In the genomic region with DNA sequence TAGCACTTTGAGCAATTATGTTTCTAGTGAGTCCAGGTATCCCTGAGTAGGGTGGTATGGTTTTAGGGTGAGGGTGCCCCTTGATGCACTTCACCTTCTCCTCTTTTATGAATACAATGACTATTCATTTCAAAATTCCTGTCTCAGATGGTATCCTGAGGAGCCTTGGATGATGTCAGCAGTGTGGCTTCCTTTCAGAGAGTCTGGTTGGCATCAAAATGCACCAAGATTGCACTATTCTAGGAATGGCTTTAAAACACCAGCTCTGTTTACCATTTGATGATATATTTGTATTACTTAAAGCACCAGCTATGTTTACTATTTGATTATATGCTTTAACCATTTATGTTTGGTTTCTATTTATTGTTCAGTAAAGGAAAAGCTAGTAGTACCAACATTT, we compare ENCODE assay signal across 21 cellular contexts.
DNase-seq lines count a peak whose midpoint lies in the region; ATAC-seq, FAIRE-seq and TF ChIP-seq lines count a peak whose summit lies in the region.
"Had no signal": no experiment of that assay in that cellular context is flagged by ENCODE, and none has a peak within 500 bp of the region (broad histone marks: within the 10 kb centered on the region; RNA-seq: fewer than 3 reads in every experiment).

No MANE protein-coding gene starts in this region.

- peaks cover 2% of the 10 kb centered on the region for H3K4me1 ChIP-seq in adipocyte (ENCODE audit: control insufficient read depth, insufficient read depth, low read length)
- peaks cover 2% of the 10 kb centered on the region for H3K4me1 ChIP-seq in right cardiac atrium (ENCODE audit: control insufficient read depth, insufficient read depth, low read length)
- H3K4me1 ChIP-seq in PC-9 (replicated peaks; ENCODE audit: insufficient read depth), result peaks cover 33% of the 10 kb centered on the region

- H3K4me2 ChIP-seq in PC-9, result no peak overlapping the region
- H3K4me2 ChIP-seq: KMS-11 had no signal

- ATAC-seq in right cardiac atrium (no peak), left lobe of liver (no peak)

- peaks cover 28% of the 10 kb centered on the region for H3F3A ChIP-seq in PC-9 (ENCODE audit: insufficient read depth, low read depth)

- H4K20me1 ChIP-seq in PC-9 (ENCODE audit: insufficient read depth), result no peaks in the 10 kb centered on the region

- FAIRE-seq in H54 (lab: Jason Lieb, UNC), result peak; percentile 91
- FAIRE-seq: D721Med, G401.6, GM19239, H1 had no signal

- CTCF ChIA-PET in PC-9 (lab: Charles Lee), result no interaction called here

- POLR2A ChIA-PET in PC-9 (lab: Charles Lee; ENCODE audit: unreplicated experiment), result interaction anchor here (0.7 kb wide), 1 partner anchor 61 kb away, joined by 10 read pairs; no protein-coding TSS in a partner anchor

- TF ChIP-seq CTCF in AG10803 (conservative IDR thresholded peaks at IDR 0.05; ENCODE audit: low read length) (no peak), fibroblast of villous mesenchyme (IDR thresholded peaks at IDR 0.05; ENCODE audit: insufficient read depth, low read depth, low read length) (no peak), PC-9 (conservative IDR thresholded peaks at IDR 0.05) (no peak)

- no peaks in the 10 kb centered on the region for H3K27me3 ChIP-seq in adipocyte (replicated peaks; ENCODE audit: control insufficient read depth, insufficient read depth, low read length)
- no peaks in the 10 kb centered on the region for H3K27me3 ChIP-seq in right cardiac atrium (ENCODE audit: control insufficient read depth, insufficient read depth)
- no peaks in the 10 kb centered on the region for H3K27me3 ChIP-seq in PC-9 (ENCODE audit: insufficient read depth, low read depth)

- H3K9me2 ChIP-seq in PC-9 (ENCODE audit: insufficient read depth), result no peaks in the 10 kb centered on the region

- H3K79me2 ChIP-seq in PC-9 (ENCODE audit: low read depth), result peaks cover 87% of the 10 kb centered on the region

- H3K9me3 ChIP-seq in adipocyte (ENCODE audit: control insufficient read depth, low read length) (no peaks in the 10 kb centered on the region), right cardiac atrium (ENCODE audit: control insufficient read depth, low read length) (no peaks in the 10 kb centered on the region), PC-9 (ENCODE audit: insufficient read depth, low read depth) (no peaks in the 10 kb centered on the region)

- intact Hi-C loops in right cardiac atrium (cut with DNase I) (no loop called here), PC-9 (cut with micrococcal nuclease; ENCODE audit: unreplicated experiment) (no loop called here)

- no peak overlapping the region for H2AFZ ChIP-seq in PC-9

- H3K27ac ChIP-seq in right cardiac atrium (ENCODE audit: low read length), result no peak overlapping the region
- H3K27ac ChIP-seq in PC-9, result no peak overlapping the region
- H3K27ac ChIP-seq: KMS-11, RWPE1 had no signal

- TF ChIP-seq POLR2A in H54 (IDR thresholded peaks at IDR 0.05; ENCODE audit: low read depth, low read length), result no peak

- DNase-seq in AG10803 (ENCODE audit: low read depth) (peak; percentile 24), H54 (ENCODE audit: insufficient read length, low spot score) (no peak), adipocyte (ENCODE audit: low read depth) (peak; percentile 28), fibroblast of villous mesenchyme (ENCODE audit: low read depth) (peak; percentile 19), AG08395 (ENCODE audit: low spot score) (no peak), right cardiac atrium (no peak), left lobe of liver (ENCODE audit: low spot score) (no peak), PC-9 (no peak)
- DNase-seq: C1 segment of cervical spinal cord, DMS79 treated with DMSO at 0.1 percent for 48 hours, NCI-H1417 treated with DMSO at 0.1 percent for 48 hours, NCI-H187 treated with DMSO at 0.1 percent for 48 hours, NCI-H226, NCI-H524, SIG-M5 had no signal

- H3K4me3 ChIP-seq in AG10803 (ENCODE audit: low read length) (no peak overlapping the region), adipocyte (ENCODE audit: low read length) (no peak overlapping the region), fibroblast of villous mesenchyme (ENCODE audit: low read depth, low read length) (no peak overlapping the region), right cardiac atrium (ENCODE audit: low read length) (no peak overlapping the region), PC-9 (no peak overlapping the region)

- no peak overlapping the region for H3K9ac ChIP-seq in adipocyte (ENCODE audit: low read length)
- H3K9ac ChIP-seq: KMS-11 had no signal

- BruUV-seq in PC-9 (replicated peaks; lab: Mats Ljungman, UMichigan), result no TSS peak

- H3K36me3 ChIP-seq in adipocyte (ENCODE audit: control insufficient read depth, insufficient read depth, low read length, severe bottlenecking) (no peaks in the 10 kb centered on the region), PC-9 (ENCODE audit: low read depth) (no peaks in the 10 kb centered on the region)

Comparison
In these comparisons a context has a peak if more than half of its experiments do, and no peak if none do; other contexts are left out.
1. DNase-seq: peak in AG10803 (single experiment), adipocyte (single experiment) and fibroblast of villous mesenchyme (single experiment); none in H54 (single experiment), AG08395 (single experiment), right cardiac atrium (0 of 3), left lobe of liver (single experiment) and PC-9 (0 of 2).